ENCODE assay signal across 18 cellular contexts in the genomic region with DNA sequence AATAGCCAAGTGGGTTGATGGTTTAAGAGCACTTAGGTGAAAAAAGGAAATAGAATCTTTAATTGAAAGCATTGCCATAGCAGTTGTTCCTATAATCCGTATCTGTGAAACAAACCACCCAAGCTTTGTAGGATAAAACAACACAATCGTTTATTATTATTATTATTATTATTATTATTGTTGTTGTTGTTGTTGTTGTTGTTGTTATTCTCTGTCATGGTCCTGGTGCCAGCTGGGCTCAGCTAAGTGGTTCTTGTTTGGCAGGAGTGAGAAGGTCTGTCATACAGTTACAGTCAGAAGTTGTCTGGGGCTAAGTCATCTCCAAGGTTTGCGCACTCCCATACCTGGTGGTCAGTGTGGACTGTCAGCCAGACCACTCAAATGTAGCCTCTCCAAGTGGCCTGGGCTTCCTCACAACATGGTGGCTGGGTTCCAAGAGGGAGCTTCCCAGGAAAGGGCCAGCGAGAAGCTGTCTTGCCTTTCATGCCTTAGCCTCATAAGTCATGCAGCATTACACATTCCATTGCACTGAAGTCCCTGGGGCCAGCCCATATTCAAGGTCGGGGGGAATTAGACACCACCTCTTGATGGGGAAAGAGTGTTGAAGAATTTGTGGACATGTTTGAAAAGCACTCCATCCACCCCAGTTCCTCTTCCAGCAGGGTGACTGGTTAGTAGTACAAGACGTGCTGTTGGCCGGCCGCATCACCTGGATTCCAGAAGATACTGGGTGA. TPM values are rescaled to one million over a fixed set of nuclear protein-coding genes. Genes with fewer than 3 reads are reported as not detected.
"Had no signal": no experiment of that assay in that cellular context is flagged by ENCODE, and none has a peak within 500 bp of the region (broad histone marks: within the 10 kb centered on the region; RNA-seq: fewer than 3 reads in every experiment).

No MANE protein-coding gene starts in this region.

- FAIRE-seq: bronchial epithelial cell had no signal

- H3K4me3 ChIP-seq: ascending aorta, dorsolateral prefrontal cortex, hepatocyte, lower lobe of right lung, right lobe of liver, transverse colon had no signal

- H3K4me2 ChIP-seq: hepatocyte had no signal

- H3K27me3 ChIP-seq: ascending aorta, hepatocyte, right lobe of liver, transverse colon had no signal

- H3K27ac Mint-ChIP-seq: activated CD8-positive, alpha-beta T cell treated with anti-CD3 and anti-CD28 coated beads, Interleukin-2, amount 10 ng/mL, durations not matched to agents 7 days and 5 days; naive B cell; progenitor cell of endocrine pancreas had no signal

- H3K36me3 ChIP-seq: ascending aorta, lower lobe of right lung, right lobe of liver, transverse colon had no signal

- H2AFZ ChIP-seq: hepatocyte had no signal

- H3K36me3 Mint-ChIP-seq: naive B cell had no signal

- H3K4me1 ChIP-seq: ascending aorta, lower lobe of right lung, right lobe of liver, transverse colon had no signal

- H3K4me3 Mint-ChIP-seq: activated CD8-positive, alpha-beta T cell treated with anti-CD3 and anti-CD28 coated beads, Interleukin-2, amount 10 ng/mL, durations not matched to agents 7 days and 5 days; naive B cell had no signal

- H3K9me3 ChIP-seq: ascending aorta, lower lobe of right lung, right lobe of liver, transverse colon had no signal

- H3K27ac ChIP-seq: ascending aorta, dorsolateral prefrontal cortex, hepatocyte, lower lobe of right lung, right lobe of liver, transverse colon had no signal

- ATAC-seq: activated CD8-positive, alpha-beta T cell treated with anti-CD3 and anti-CD28 coated beads, Interleukin-2, amount 10 ng/mL, durations not matched to agents 7 days and 5 days; lower lobe of right lung; right lobe of liver had no signal

- DNase-seq: activated CD4-positive, alpha-beta T cell treated with anti-CD3 and anti-CD28 coated beads for 4 hours; activated CD8-positive, alpha-beta memory T cell treated with anti-CD3 and anti-CD28 coated beads, Interleukin-2, amount 50 U/mL, for 48 hours; activated CD8-positive, alpha-beta T cell treated with anti-CD3 and anti-CD28 coated beads, Interleukin-2, amount 10 ng/mL, durations not matched to agents 7 days and 5 days; activated naive CD4-positive, alpha-beta T cell; dorsolateral prefrontal cortex; lower lobe of right lung; midbrain; naive B cell; right lobe of liver; stimulated activated CD4-positive, alpha-beta T cell treated with anti-CD3 and anti-CD28 coated beads, Interleukin-12 subunit alpha, Interleukin-12 subunit beta, amount 100 ng/mL, for 4 hours; stimulated activated naive CD4-positive, alpha-beta T cell; substantia nigra; transverse colon had no signal

- H3K79me2 ChIP-seq: hepatocyte had no signal

RNA-seq across cellular contexts. Expression of gene FGD5, which starts 54.3 kb away (rescaled TPM):
- total RNA-seq: bronchial epithelial cell; T-helper 1 cell treated with Interleukin-12 subunit alpha and Interleukin-12 subunit beta and Interleukin-4 antibody, amounts not matched to agents 30 ng/mL and 1 ng/mL, for 36 hours had no signal
